In genomic region chr2:201383156-201383555, GRCh38 we compare ENCODE assay signal across 1 cellular context.
TF ChIP-seq lines count a peak whose summit lies in the region.

No MANE protein-coding gene starts in this region.

TF ChIP-seq in HCT116, 20 proteins besides CTCF, POLR2A, EP300 and RAD21 (continued from another document):
- TF ChIP-seq, protein P1, sequence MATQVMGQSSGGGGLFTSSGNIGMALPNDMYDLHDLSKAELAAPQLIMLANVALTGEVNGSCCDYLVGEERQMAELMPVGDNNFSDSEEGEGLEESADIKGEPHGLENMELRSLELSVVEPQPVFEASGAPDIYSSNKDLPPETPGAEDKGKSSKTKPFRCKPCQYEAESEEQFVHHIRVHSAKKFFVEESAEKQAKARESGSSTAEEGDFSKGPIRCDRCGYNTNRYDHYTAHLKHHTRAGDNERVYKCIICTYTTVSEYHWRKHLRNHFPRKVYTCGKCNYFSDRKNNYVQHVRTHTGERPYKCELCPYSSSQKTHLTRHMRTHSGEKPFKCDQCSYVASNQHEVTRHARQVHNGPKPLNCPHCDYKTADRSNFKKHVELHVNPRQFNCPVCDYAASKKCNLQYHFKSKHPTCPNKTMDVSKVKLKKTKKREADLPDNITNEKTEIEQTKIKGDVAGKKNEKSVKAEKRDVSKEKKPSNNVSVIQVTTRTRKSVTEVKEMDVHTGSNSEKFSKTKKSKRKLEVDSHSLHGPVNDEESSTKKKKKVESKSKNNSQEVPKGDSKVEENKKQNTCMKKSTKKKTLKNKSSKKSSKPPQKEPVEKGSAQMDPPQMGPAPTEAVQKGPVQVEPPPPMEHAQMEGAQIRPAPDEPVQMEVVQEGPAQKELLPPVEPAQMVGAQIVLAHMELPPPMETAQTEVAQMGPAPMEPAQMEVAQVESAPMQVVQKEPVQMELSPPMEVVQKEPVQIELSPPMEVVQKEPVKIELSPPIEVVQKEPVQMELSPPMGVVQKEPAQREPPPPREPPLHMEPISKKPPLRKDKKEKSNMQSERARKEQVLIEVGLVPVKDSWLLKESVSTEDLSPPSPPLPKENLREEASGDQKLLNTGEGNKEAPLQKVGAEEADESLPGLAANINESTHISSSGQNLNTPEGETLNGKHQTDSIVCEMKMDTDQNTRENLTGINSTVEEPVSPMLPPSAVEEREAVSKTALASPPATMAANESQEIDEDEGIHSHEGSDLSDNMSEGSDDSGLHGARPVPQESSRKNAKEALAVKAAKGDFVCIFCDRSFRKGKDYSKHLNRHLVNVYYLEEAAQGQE (IDR thresholded peaks at IDR 0.05; ENCODE audit: low read depth), result no peak
- TF ChIP-seq ELF1 (IDR thresholded peaks at IDR 0.05; ENCODE audit: borderline replicate concordance, low read depth), result no peak
- no peak for TF ChIP-seq EGR1 (IDR thresholded peaks at IDR 0.05; ENCODE audit: low read depth)
- no peak for TF ChIP-seq POLR2AphosphoS5 (IDR thresholded peaks at IDR 0.05; ENCODE audit: low read depth, low read length)
